1 cellular context compared by ENCODE assay signal in the genomic region with DNA sequence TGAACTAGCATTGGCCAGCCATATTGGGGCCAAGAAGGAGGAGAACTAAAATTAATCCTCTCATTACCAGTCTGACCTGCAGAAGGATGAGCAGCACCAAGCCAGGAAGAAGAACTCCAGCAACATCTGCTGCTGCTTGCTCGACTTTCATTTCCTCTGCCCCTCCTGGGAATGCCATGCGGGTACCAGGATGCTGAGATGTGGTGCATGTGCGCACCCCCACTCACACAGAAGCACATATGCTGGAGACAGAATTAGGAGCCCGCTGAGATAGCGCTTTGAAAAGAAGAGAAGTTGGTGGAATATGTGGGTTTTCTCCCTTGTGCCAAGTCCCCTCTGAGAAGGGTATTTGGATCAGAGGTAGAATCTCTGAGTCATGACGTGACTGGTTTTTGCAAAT.
TF ChIP-seq lines count a peak whose summit lies in the region.

No MANE protein-coding gene starts in this region.

TF ChIP-seq in SK-N-SH treated with all-trans-retinoic acid at 6 μM for 48 hours, 23 proteins besides CTCF, POLR2A, EP300 and RAD21 (continued from another document):
- TF ChIP-seq, protein P1, sequence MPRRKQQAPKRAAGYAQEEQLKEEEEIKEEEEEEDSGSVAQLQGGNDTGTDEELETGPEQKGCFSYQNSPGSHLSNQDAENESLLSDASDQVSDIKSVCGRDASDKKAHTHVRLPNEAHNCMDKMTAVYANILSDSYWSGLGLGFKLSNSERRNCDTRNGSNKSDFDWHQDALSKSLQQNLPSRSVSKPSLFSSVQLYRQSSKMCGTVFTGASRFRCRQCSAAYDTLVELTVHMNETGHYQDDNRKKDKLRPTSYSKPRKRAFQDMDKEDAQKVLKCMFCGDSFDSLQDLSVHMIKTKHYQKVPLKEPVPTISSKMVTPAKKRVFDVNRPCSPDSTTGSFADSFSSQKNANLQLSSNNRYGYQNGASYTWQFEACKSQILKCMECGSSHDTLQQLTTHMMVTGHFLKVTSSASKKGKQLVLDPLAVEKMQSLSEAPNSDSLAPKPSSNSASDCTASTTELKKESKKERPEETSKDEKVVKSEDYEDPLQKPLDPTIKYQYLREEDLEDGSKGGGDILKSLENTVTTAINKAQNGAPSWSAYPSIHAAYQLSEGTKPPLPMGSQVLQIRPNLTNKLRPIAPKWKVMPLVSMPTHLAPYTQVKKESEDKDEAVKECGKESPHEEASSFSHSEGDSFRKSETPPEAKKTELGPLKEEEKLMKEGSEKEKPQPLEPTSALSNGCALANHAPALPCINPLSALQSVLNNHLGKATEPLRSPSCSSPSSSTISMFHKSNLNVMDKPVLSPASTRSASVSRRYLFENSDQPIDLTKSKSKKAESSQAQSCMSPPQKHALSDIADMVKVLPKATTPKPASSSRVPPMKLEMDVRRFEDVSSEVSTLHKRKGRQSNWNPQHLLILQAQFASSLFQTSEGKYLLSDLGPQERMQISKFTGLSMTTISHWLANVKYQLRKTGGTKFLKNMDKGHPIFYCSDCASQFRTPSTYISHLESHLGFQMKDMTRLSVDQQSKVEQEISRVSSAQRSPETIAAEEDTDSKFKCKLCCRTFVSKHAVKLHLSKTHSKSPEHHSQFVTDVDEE (CRISPR knock-in tag; IDR thresholded peaks at IDR 0.05): no peak
- TF ChIP-seq ARNTL (CRISPR knock-in tag; IDR thresholded peaks at IDR 0.05; ENCODE audit: borderline replicate concordance, low read depth) (no peak), BACH2 (CRISPR knock-in tag; IDR thresholded peaks at IDR 0.05; ENCODE audit: borderline replicate concordance) (no peak), ZC3H10 (CRISPR knock-in tag; IDR thresholded peaks at IDR 0.05) (no peak)
